Comparison of ENCODE assay signal across 8 cellular contexts in genomic region chr1:155051342-155051776, GRCh38. TPM values are rescaled to one million over a fixed set of nuclear protein-coding genes. Genes with fewer than 3 reads are reported as not detected.
DNase-seq lines count a peak whose midpoint lies in the region; ATAC-seq and TF ChIP-seq lines count a peak whose summit lies in the region.

No MANE protein-coding gene starts in this region.

- H3K27ac ChIP-seq in dorsolateral prefrontal cortex = peak overlapping the region in 58 of 59 donors; percentile 42 to 96 (median 87)

- no peaks in the 10 kb centered on the region for H3K9me3 Mint-ChIP-seq in naive B cell

- peak overlapping the region; percentile 75 to 94 (median 86) for H3K4me3 Mint-ChIP-seq in naive B cell

- peaks cover 0 to 6% (median 0%) of the 10 kb centered on the region in 3 donors for H3K27me3 Mint-ChIP-seq in naive B cell

- H3K4me3 ChIP-seq in LNCaP clone FGC (ENCODE audit: low read depth, low read length) = peak overlapping the region; percentile 98
- peak overlapping the region; percentile 53 to 96 (median 81) for H3K4me3 ChIP-seq in dorsolateral prefrontal cortex

- ATAC-seq in GM19035 (IDR thresholded peaks at IDR 0.05; ENCODE audit: unreplicated experiment) = peak; percentile 16
- peak in 1 of 2 donors; percentile 1 for ATAC-seq in naive B cell (ENCODE audit: low read depth in 2 of 2)
- ATAC-seq in GM21381 (IDR thresholded peaks at IDR 0.05; ENCODE audit: unreplicated experiment) = no peak

- H3K4me1 Mint-ChIP-seq in naive B cell = peaks cover 17 to 29% (median 28%) of the 10 kb centered on the region in 3 donors

- H3K36me3 Mint-ChIP-seq in naive B cell = no peaks in the 10 kb centered on the region

- H3K27me3 ChIP-seq in dorsolateral prefrontal cortex = no peaks in the 10 kb centered on the region

- peak overlapping the region in 1 of 6 donors; percentile 37 for H3K27ac Mint-ChIP-seq in naive B cell

- DNase-seq in LNCaP clone FGC (ENCODE audit: low read depth) (no peak), dorsolateral prefrontal cortex (no peak), naive B cell (no peak), AG08395 (ENCODE audit: low spot score) (no peak), DMS79 treated with DMSO at 0.1 percent for 48 hours (lab: John Stamatoyannopoulos, UW) (no peak)
- no peak for DNase-seq in activated CD4-positive, CD25-positive, alpha-beta regulatory T cell treated with anti-CD3 and anti-CD28 coated beads, Interleukin-2, amount 50 U/mL, for 72 hours

- TF ChIP-seq CTCF in LNCaP clone FGC (IDR thresholded peaks at IDR 0.05; ENCODE audit: control insufficient read depth, extremely low read depth, insufficient read depth) = no peak
- peak in 2 of 56 donors; percentile 6 to 11 for TF ChIP-seq CTCF in dorsolateral prefrontal cortex (IDR thresholded peaks at IDR 0.05 in 54 of 56, conservative IDR thresholded peaks at IDR 0.05 in 2 of 56; ENCODE audit: low read depth in 1 of 56, partially characterized antibody in 56 of 56)

- intact Hi-C loops in dorsolateral prefrontal cortex (cut with DNase I) = loop anchor here (2.0 to 5.0 kb wide), 4 partner anchors 33 to 89 kb away; partner anchors contain the start of genes PYGO2 (in 1 of the 2) and ZBTB7B (in 1 of the 2)

RNA-seq across cellular contexts. Expression of gene ADAM15, which starts 0.2 kb away (rescaled TPM):
- 100 to 1,000 TPM in 2 of 120 experiments, 10 to 100 TPM in 118; 32.1 to 108 (median 62.7) TPM for total RNA-seq in dorsolateral prefrontal cortex
- 1 to 10 TPM; 2.8 to 8.8 (median 7.0) TPM for polyA plus RNA-seq in naive B cell (ENCODE audit: low read depth in 6 of 6)

RNA-seq across cellular contexts. Expression of gene EFNA4, which starts 12.2 kb away (rescaled TPM):
- total RNA-seq in dorsolateral prefrontal cortex = 1 to 10 TPM in 83 of 120 experiments, under 1 TPM in 31, not detected in 6; 0.41 to 3.5 (median 1.3) TPM
- 1 to 10 TPM in 5 of 6 donors, not detected in 1; 2.6 to 6.0 (median 3.3) TPM for polyA plus RNA-seq in naive B cell (ENCODE audit: low read depth in 6 of 6)

RNA-seq across cellular contexts. Expression of gene DCST1, which starts 17.7 kb away (rescaled TPM):
- 1 to 10 TPM in 1 of 120 experiments, under 1 TPM in 15, not detected in 104; 0.14 to 1.1 (median 0.40) TPM for total RNA-seq in dorsolateral prefrontal cortex
- not detected for polyA plus RNA-seq in naive B cell (ENCODE audit: low read depth in 6 of 6)

RNA-seq across cellular contexts. Expression of gene DCST2, which starts 17.8 kb away (rescaled TPM):
- total RNA-seq in dorsolateral prefrontal cortex = 1 to 10 TPM in 51 of 120 experiments, under 1 TPM in 62, not detected in 7; 0.19 to 3.1 (median 0.92) TPM
- polyA plus RNA-seq in naive B cell (ENCODE audit: low read depth in 6 of 6) = not detected

RNA-seq across cellular contexts. Expression of gene EFNA3, which starts 27.3 kb away (rescaled TPM):
- total RNA-seq in dorsolateral prefrontal cortex = 10 to 100 TPM in 118 of 120 experiments, 1 to 10 TPM in 2; 9.3 to 41.7 (median 22.4) TPM
- polyA plus RNA-seq in naive B cell (ENCODE audit: low read depth in 6 of 6) = 1 to 10 TPM in 3 of 6 donors, under 1 TPM in 2, not detected in 1; 0.54 to 2.9 (median 2.1) TPM
